Comparison of ENCODE assay signal across 13 cellular contexts in genomic region chrX:4935846-4936245, GRCh38.
DNase-seq lines count a peak whose midpoint lies in the region; ATAC-seq and TF ChIP-seq lines count a peak whose summit lies in the region.
"Had no signal": no experiment of that assay in that cellular context is flagged by ENCODE, and none has a peak within 500 bp of the region (broad histone marks: within the 10 kb centered on the region; RNA-seq: fewer than 3 reads in every experiment).

No MANE protein-coding gene starts in this region.

- POLR2A ChIA-PET in CD8-positive, alpha-beta memory T cell (lab: Charles Lee), result no interaction called here

- no peaks in the 10 kb centered on the region for H3K36me3 ChIP-seq in BLaER1 treated with 17β-estradiol and CSF1 and Interleukin-3, amounts not matched to agents 10 nM and 100 nM
- H3K36me3 ChIP-seq in gastroesophageal sphincter, result no peaks in the 10 kb centered on the region
- H3K36me3 ChIP-seq in CD8-positive, alpha-beta memory T cell (ENCODE audit: insufficient read depth, low read length), result no peaks in the 10 kb centered on the region
- H3K36me3 ChIP-seq: suprapubic skin had no signal

- H3K4me1 Mint-ChIP-seq in CD8-positive, alpha-beta memory T cell, result no peaks in the 10 kb centered on the region
- H3K4me1 Mint-ChIP-seq: activated T-helper 17 cell treated with anti-CD3 and anti-CD28 coated beads, Interleukin-2, amount 50 U/mL, for 72 hours had no signal

- H3K9me3 ChIP-seq in BLaER1 treated with 17β-estradiol and CSF1 and Interleukin-3, amounts not matched to agents 10 nM and 100 nM (replicated peaks in 1 of 11), result peaks cover 0 to 12% (median 0%) of the 10 kb centered on the region in 11 experiments; a peak in 3 of 22 replicates
- H3K9me3 ChIP-seq in gastroesophageal sphincter, result no peaks in the 10 kb centered on the region
- no peaks in the 10 kb centered on the region for H3K9me3 ChIP-seq in CD8-positive, alpha-beta memory T cell (ENCODE audit: low read length)
- H3K9me3 ChIP-seq: suprapubic skin had no signal

- no peaks in the 10 kb centered on the region for H3K27me3 ChIP-seq in BLaER1 treated with 17β-estradiol and CSF1 and Interleukin-3, amounts not matched to agents 10 nM and 100 nM
- no peaks in the 10 kb centered on the region for H3K27me3 ChIP-seq in gastroesophageal sphincter
- H3K27me3 ChIP-seq in CD8-positive, alpha-beta memory T cell (ENCODE audit: insufficient read depth, low read length, poor library complexity, severe bottlenecking), result no peaks in the 10 kb centered on the region
- H3K27me3 ChIP-seq: suprapubic skin had no signal

- no peaks in the 10 kb centered on the region for H4K20me1 ChIP-seq in BLaER1 treated with 17β-estradiol and CSF1 and Interleukin-3, amounts not matched to agents 10 nM and 100 nM

- peak overlapping the region; percentile 45 to 83 (median 68) for H3K4me2 ChIP-seq in BLaER1 treated with 17β-estradiol and CSF1 and Interleukin-3, amounts not matched to agents 10 nM and 100 nM

- no peaks in the 10 kb centered on the region for H3K27me3 Mint-ChIP-seq in CD8-positive, alpha-beta memory T cell
- H3K27me3 Mint-ChIP-seq: activated T-helper 17 cell treated with anti-CD3 and anti-CD28 coated beads, Interleukin-2, amount 50 U/mL, for 72 hours had no signal

- peak overlapping the region; percentile 68 to 86 (median 81) for H3K9ac ChIP-seq in BLaER1 treated with 17β-estradiol and CSF1 and Interleukin-3, amounts not matched to agents 10 nM and 100 nM

- no peak for TF ChIP-seq EP300 in gastroesophageal sphincter (IDR thresholded peaks at IDR 0.05)

- TF ChIP-seq POLR2A in gastroesophageal sphincter (IDR thresholded peaks at IDR 0.05), result no peak

- no peaks in the 10 kb centered on the region for H3K36me3 Mint-ChIP-seq in CD8-positive, alpha-beta memory T cell

- H3K4me1 ChIP-seq in BLaER1 treated with 17β-estradiol and CSF1 and Interleukin-3, amounts not matched to agents 10 nM and 100 nM, result peaks cover 21 to 56% (median 42%) of the 10 kb centered on the region in 10 experiments
- no peaks in the 10 kb centered on the region for H3K4me1 ChIP-seq in gastroesophageal sphincter
- H3K4me1 ChIP-seq in CD8-positive, alpha-beta memory T cell (ENCODE audit: insufficient read depth, low read length), result no peaks in the 10 kb centered on the region
- H3K4me1 ChIP-seq: suprapubic skin had no signal

- peak; percentile 92 for DNase-seq in NOMO-1 (lab: John Stamatoyannopoulos, UW; ENCODE audit: unreplicated experiment in 2 of 2)
- no peak for DNase-seq in HK-2 (ENCODE audit: unreplicated experiment)
- DNase-seq in CD8-positive, alpha-beta memory T cell, result no peak
- no peak for DNase-seq in SHP77 treated with DMSO at 0.1 percent for 48 hours (lab: John Stamatoyannopoulos, UW)
- DNase-seq: glutamatergic neuron, NCI-H748 treated with DMSO at 0.1 percent for 48 hours had no signal

- TF ChIP-seq CTCF in gastroesophageal sphincter (IDR thresholded peaks at IDR 0.05), result no peak

- H3K27ac ChIP-seq in BLaER1 treated with 17β-estradiol and CSF1 and Interleukin-3, amounts not matched to agents 10 nM and 100 nM, result peak overlapping the region; percentile 87 to 98 (median 95)
- H3K27ac ChIP-seq in gastroesophageal sphincter, result no peak overlapping the region
- no peak overlapping the region for H3K27ac ChIP-seq in CD8-positive, alpha-beta memory T cell (ENCODE audit: low read depth, low read length)
- H3K27ac ChIP-seq: suprapubic skin, VCaP had no signal

- CTCF ChIA-PET in CD8-positive, alpha-beta memory T cell (lab: Charles Lee), result no interaction called here

- 100% methylated on average over 1 of the region's 2 CpGs; no CpG with 5 or more reads in 1 of the 2 donors for WGBS in gastroesophageal sphincter (ENCODE audit: low coverage in 1 of 2), 2 donors

- H3K4me3 Mint-ChIP-seq in CD8-positive, alpha-beta memory T cell, result no peak overlapping the region
- H3K4me3 Mint-ChIP-seq: activated T-helper 17 cell treated with anti-CD3 and anti-CD28 coated beads, Interleukin-2, amount 50 U/mL, for 72 hours had no signal

- H3K9me3 Mint-ChIP-seq in CD8-positive, alpha-beta memory T cell, result peaks cover 5 to 13% (median 8%) of the 10 kb centered on the region in 5 donors

- H3K4me3 ChIP-seq in BLaER1 treated with 17β-estradiol and CSF1 and Interleukin-3, amounts not matched to agents 10 nM and 100 nM, result no peak overlapping the region
- H3K4me3 ChIP-seq in gastroesophageal sphincter, result no peak overlapping the region
- no peak overlapping the region for H3K4me3 ChIP-seq in CD8-positive, alpha-beta memory T cell (ENCODE audit: low read length)
- H3K4me3 ChIP-seq: suprapubic skin had no signal

- H3K27ac Mint-ChIP-seq in CD8-positive, alpha-beta memory T cell, result no peak overlapping the region
- H3K27ac Mint-ChIP-seq: activated T-helper 17 cell treated with anti-CD3 and anti-CD28 coated beads, Interleukin-2, amount 50 U/mL, for 72 hours had no signal

- ATAC-seq in GM21825 (IDR thresholded peaks at IDR 0.05; ENCODE audit: unreplicated experiment) (peak; percentile 64), gastroesophageal sphincter (peak; percentile 67), GM19328 (IDR thresholded peaks at IDR 0.05; ENCODE audit: unreplicated experiment) (no peak)
- ATAC-seq: activated T-helper 17 cell treated with anti-CD3 and anti-CD28 coated beads, Interleukin-2, amount 50 U/mL, for 72 hours had no signal

Comparison
In these comparisons a context has a peak if more than half of its experiments do, and no peak if none do; other contexts are left out.
1. H3K27ac ChIP-seq: peak in BLaER1 treated with 17β-estradiol and CSF1 and Interleukin-3, amounts not matched to agents 10 nM and 100 nM (11 of 11); none in gastroesophageal sphincter (0 of 4) and CD8-positive, alpha-beta memory T cell (single experiment).
2. DNase-seq: peak in NOMO-1 (2 of 2); none in HK-2 (single experiment), CD8-positive, alpha-beta memory T cell (0 of 5) and SHP77 treated with DMSO at 0.1 percent for 48 hours (single experiment).